Comparison of ENCODE assay signal across 11 cellular contexts in genomic region chr3:52408466-52408865, GRCh38. TPM values are rescaled to one million over a fixed set of nuclear protein-coding genes. Genes with fewer than 3 reads are reported as not detected.
DNase-seq lines count a peak whose midpoint lies in the region; ATAC-seq and TF ChIP-seq lines count a peak whose summit lies in the region.
"Had no signal": no experiment of that assay in that cellular context is flagged by ENCODE, and none has a peak within 500 bp of the region (broad histone marks: within the 10 kb centered on the region; RNA-seq: fewer than 3 reads in every experiment).

No MANE protein-coding gene starts in this region.

- no TSS peak for BruUV-seq in OCI-LY7 (replicated peaks; lab: Mats Ljungman, UMichigan)

- POLR2A ChIA-PET in CD8-positive, alpha-beta T cell (lab: Charles Lee), result interaction anchor here (0.9 kb wide), 1 partner anchor 10 kb away, joined by 4 read pairs; no protein-coding TSS in a partner anchor
- POLR2A ChIA-PET in OCI-LY7 (lab: Charles Lee), result no interaction called here

- peaks cover 42% of the 10 kb centered on the region for H3K36me3 ChIP-seq in CD8-positive, alpha-beta T cell (ENCODE audit: insufficient read depth, low read length)
- H3K36me3 ChIP-seq in OCI-LY7 (ENCODE audit: insufficient read depth, low read length), result peaks cover 60% of the 10 kb centered on the region
- H3K36me3 ChIP-seq in endocrine pancreas (ENCODE audit: control insufficient read depth, insufficient read depth, low read length), result no peaks in the 10 kb centered on the region

- no peak for ATAC-seq in CD8-positive, alpha-beta T cell
- no peak for ATAC-seq in GM21423 (IDR thresholded peaks at IDR 0.05; ENCODE audit: unreplicated experiment)
- no peak for ATAC-seq in GM18502 (IDR thresholded peaks at IDR 0.05; ENCODE audit: poor library complexity, unreplicated experiment)

- H3K9me3 ChIP-seq in CD8-positive, alpha-beta T cell (ENCODE audit: low read length), result no peaks in the 10 kb centered on the region
- H3K9me3 ChIP-seq in OCI-LY7 (ENCODE audit: low read length) (no peaks in the 10 kb centered on the region), endocrine pancreas (ENCODE audit: control insufficient read depth, low read length) (no peaks in the 10 kb centered on the region)
- H3K9me3 ChIP-seq: right atrium auricular region, thoracic aorta had no signal

- DNase-seq in CD8-positive, alpha-beta T cell, result no peak
- DNase-seq in OCI-LY7 (ENCODE audit: low spot score) (no peak), osteocyte (ENCODE audit: extremely low spot score, unreplicated experiment) (no peak), GM10266 (ENCODE audit: extremely low spot score) (no peak), substantia nigra (lab: John Stamatoyannopoulos, UW) (no peak)

- H2AFZ ChIP-seq in OCI-LY7 (ENCODE audit: low read length), result no peak overlapping the region

- peak overlapping the region; percentile 89 for H3K4me3 Mint-ChIP-seq in CD8-positive, alpha-beta T cell
- H3K4me3 Mint-ChIP-seq in osteocyte (ENCODE audit: unreplicated experiment), result peak overlapping the region; percentile 81

- intact Hi-C loops in CD8-positive, alpha-beta T cell (cut with DNase I, micrococcal nuclease), result loop anchor here in 1 of 2 experiments (2.0 to 5.0 kb wide), 2 partner anchors 412 to 721 kb away; no protein-coding TSS in a partner anchor
- intact Hi-C loops in OCI-LY7 (cut with micrococcal nuclease; ENCODE audit: unreplicated experiment), result no loop called here

- H3K4me1 Mint-ChIP-seq in CD8-positive, alpha-beta T cell (ENCODE audit: low read depth), result peaks cover 45% of the 10 kb centered on the region
- peaks cover 36% of the 10 kb centered on the region for H3K4me1 Mint-ChIP-seq in osteocyte (ENCODE audit: unreplicated experiment)

- H3K4me3 ChIP-seq in CD8-positive, alpha-beta T cell (ENCODE audit: low read depth, low read length), result no peak overlapping the region
- peak overlapping the region; percentile 96 for H3K4me3 ChIP-seq in OCI-LY7 (ENCODE audit: low read depth, low read length, poor library complexity, severe bottlenecking)
- no peak overlapping the region for H3K4me3 ChIP-seq in endocrine pancreas (ENCODE audit: control insufficient read depth, insufficient read depth, low read length)

- H3K9me2 ChIP-seq in OCI-LY7 (ENCODE audit: insufficient read depth, low read length), result no peaks in the 10 kb centered on the region

- H3K9ac ChIP-seq in endocrine pancreas (ENCODE audit: control insufficient read depth, insufficient read depth, low read length), result peak overlapping the region; percentile 6

- H3K36me3 Mint-ChIP-seq in CD8-positive, alpha-beta T cell, result peaks cover 48% of the 10 kb centered on the region
- peaks cover 17% of the 10 kb centered on the region for H3K36me3 Mint-ChIP-seq in osteocyte (ENCODE audit: unreplicated experiment)

- peak overlapping the region; percentile 79 for H3K4me2 ChIP-seq in OCI-LY7 (ENCODE audit: low read length)

- peaks cover 40% of the 10 kb centered on the region for H3K79me2 ChIP-seq in OCI-LY7 (ENCODE audit: insufficient read depth, low read depth, low read length)

- H3K27ac ChIP-seq in CD8-positive, alpha-beta T cell (ENCODE audit: low read depth, low read length), result no peak overlapping the region
- H3K27ac ChIP-seq in OCI-LY7 (ENCODE audit: low read depth, low read length, poor library complexity, severe bottlenecking) (no peak overlapping the region), substantia nigra (ENCODE audit: low read depth, low read length, poor library complexity, severe bottlenecking) (no peak overlapping the region)

- CTCF ChIA-PET in CD8-positive, alpha-beta T cell (lab: Charles Lee), result interaction anchor here (3.7 kb wide), 1 partner anchor 39 kb away, joined by 15 read pairs; no protein-coding TSS in a partner anchor
- CTCF ChIA-PET in OCI-LY7 (lab: Charles Lee; ENCODE audit: unreplicated experiment), result no interaction called here

- no peaks in the 10 kb centered on the region for H3K27me3 Mint-ChIP-seq in CD8-positive, alpha-beta T cell (ENCODE audit: low read depth)
- H3K27me3 Mint-ChIP-seq in osteocyte (ENCODE audit: unreplicated experiment), result no peaks in the 10 kb centered on the region

- H3K4me1 ChIP-seq in CD8-positive, alpha-beta T cell (ENCODE audit: insufficient read depth, low read length), result peaks cover 46% of the 10 kb centered on the region
- peaks cover 30% of the 10 kb centered on the region for H3K4me1 ChIP-seq in OCI-LY7 (ENCODE audit: insufficient read depth, low read length, poor library complexity, severe bottlenecking)
- H3K4me1 ChIP-seq in endocrine pancreas (ENCODE audit: control insufficient read depth, insufficient read depth, low read length), result peaks cover 4% of the 10 kb centered on the region

- H3K27me3 ChIP-seq in CD8-positive, alpha-beta T cell (ENCODE audit: insufficient read depth, low read length), result no peaks in the 10 kb centered on the region
- no peaks in the 10 kb centered on the region for H3K27me3 ChIP-seq in endocrine pancreas (ENCODE audit: control insufficient read depth, insufficient read depth, low read length)
- H3K27me3 ChIP-seq: right atrium auricular region had no signal

- H3K9me3 Mint-ChIP-seq in CD8-positive, alpha-beta T cell, result no peaks in the 10 kb centered on the region
- no peaks in the 10 kb centered on the region for H3K9me3 Mint-ChIP-seq in osteocyte (ENCODE audit: unreplicated experiment)

- H4K20me1 ChIP-seq in OCI-LY7 (ENCODE audit: insufficient read depth, low read length), result 0 out of 2 replicates have a peak, but pooled peaks cover 5% of the 10 kb centered on the region

- no peak for TF ChIP-seq CTCF in CD8-positive, alpha-beta T cell (IDR thresholded peaks at IDR 0.05)
- TF ChIP-seq CTCF in OCI-LY7 (conservative IDR thresholded peaks at IDR 0.05; ENCODE audit: low read length) (no peak), osteocyte (IDR thresholded peaks at IDR 0.05) (no peak), GM10266 (IDR thresholded peaks at IDR 0.05; ENCODE audit: control insufficient read depth, insufficient read depth, low read depth, missing control alignments) (no peak)

- H3K27ac Mint-ChIP-seq in CD8-positive, alpha-beta T cell, result peak overlapping the region; percentile 46
- peak overlapping the region; percentile 9 for H3K27ac Mint-ChIP-seq in osteocyte (ENCODE audit: unreplicated experiment)

RNA-seq across cellular contexts. Expression of gene BAP1, which starts 1.3 kb away (rescaled TPM):
- total RNA-seq in CD8-positive, alpha-beta T cell, result 100 to 1,000 TPM; 166 to 188 TPM
- total RNA-seq in OCI-LY7 (2014; rRNA removed; shearing (Covaris generic)), result 88.3 and 102 TPM in 2 replicates
- total RNA-seq in OCI-LY7 (2022), result 102 and 105 TPM in 2 replicates
- 108 and 112 TPM in 2 replicates for total RNA-seq in osteocyte

RNA-seq across cellular contexts. Expression of gene PHF7, which starts 2.0 kb away (rescaled TPM):
- total RNA-seq in CD8-positive, alpha-beta T cell, result 10 to 100 TPM; 10.2 to 11.6 TPM
- 32.9 and 33.3 TPM in 2 replicates for total RNA-seq in OCI-LY7 (2014; rRNA removed; shearing (Covaris generic))
- total RNA-seq in OCI-LY7 (2022) (44.5 and 61.4 TPM in 2 replicates), osteocyte (6.5 and 7.8 TPM in 2 replicates)

RNA-seq across cellular contexts. Expression of gene SEMA3G, which starts 36.4 kb away (rescaled TPM):
- total RNA-seq in CD8-positive, alpha-beta T cell, result under 1 TPM in 1 of 2 experiments, not detected in 1; 0.05 TPM
- not detected in 2 replicates for total RNA-seq in OCI-LY7 (2014; rRNA removed; shearing (Covaris generic))
- 0.15 TPM in 1 of 2 replicates, not detected in the other for total RNA-seq in OCI-LY7 (2022)
- total RNA-seq in osteocyte, result not detected in 2 replicates

RNA-seq across cellular contexts. Expression of gene TNNC1, which starts 45.4 kb away (rescaled TPM):
- 1 to 10 TPM; 3.8 to 4.3 TPM for total RNA-seq in CD8-positive, alpha-beta T cell
- total RNA-seq in OCI-LY7 (2014; rRNA removed; shearing (Covaris generic)), result 0.57 and 0.90 TPM in 2 replicates
- total RNA-seq in OCI-LY7 (2022) (3.2 and 5.0 TPM in 2 replicates), osteocyte (0.60 TPM in 1 of 2 replicates, not detected in the other)
- total RNA-seq: glomerular endothelial cell had no signal

RNA-seq across cellular contexts. Expression of gene NISCH, which starts 46.9 kb away (rescaled TPM):
- total RNA-seq in CD8-positive, alpha-beta T cell, result 100 to 1,000 TPM; 150 to 163 TPM
- total RNA-seq in OCI-LY7 (2014; rRNA removed; shearing (Covaris generic)), result 53.8 and 60.5 TPM in 2 replicates
- total RNA-seq in OCI-LY7 (2022) (73.3 and 78.5 TPM in 2 replicates), osteocyte (130 and 138 TPM in 2 replicates)
